Comparison of ENCODE assay signal across 8 cellular contexts in genomic region chr5:36692791-36693763, GRCh38.
DNase-seq lines count a peak whose midpoint lies in the region; ATAC-seq and TF ChIP-seq lines count a peak whose summit lies in the region.

No MANE protein-coding gene starts in this region.

- H3K4me1 Mint-ChIP-seq in activated naive CD4-positive, alpha-beta T cell treated with anti-CD3 and anti-CD28 coated beads, Interleukin-2, amount 10 ng/mL, durations not matched to agents 7 days and 5 days, result peaks cover 10% of the 10 kb centered on the region

- no peaks in the 10 kb centered on the region for H3K9me3 Mint-ChIP-seq in activated naive CD4-positive, alpha-beta T cell treated with anti-CD3 and anti-CD28 coated beads, Interleukin-2, amount 10 ng/mL, durations not matched to agents 7 days and 5 days

- H3K36me3 Mint-ChIP-seq in activated naive CD4-positive, alpha-beta T cell treated with anti-CD3 and anti-CD28 coated beads, Interleukin-2, amount 10 ng/mL, durations not matched to agents 7 days and 5 days, result no peaks in the 10 kb centered on the region

- peak overlapping the region; percentile 29; the same call in 1 of the 2 replicates for H3K4me3 ChIP-seq in AG10803 (ENCODE audit: low read length)

- DNase-seq in AG10803 (ENCODE audit: low read depth) (peak; percentile 74), NCI-H774 (lab: John Stamatoyannopoulos, UW) (peak; percentile 12), Right ventricle myocardium superior (peak; percentile 91), occipital lobe (lab: John Stamatoyannopoulos, UW) (peak; percentile 65), NCI-H1105 (lab: John Stamatoyannopoulos, UW) (no peak)
- peak; percentile 48 for DNase-seq in activated naive CD4-positive, alpha-beta T cell treated with anti-CD3 and anti-CD28 coated beads, Interleukin-2, amount 10 ng/mL, durations not matched to agents 7 days and 5 days

- no peak overlapping the region for H3K4me3 Mint-ChIP-seq in activated naive CD4-positive, alpha-beta T cell treated with anti-CD3 and anti-CD28 coated beads, Interleukin-2, amount 10 ng/mL, durations not matched to agents 7 days and 5 days

- TF ChIP-seq CTCF in AG10803 (conservative IDR thresholded peaks at IDR 0.05; ENCODE audit: low read length), result peak; percentile 75

- H3K27ac Mint-ChIP-seq in activated naive CD4-positive, alpha-beta T cell treated with anti-CD3 and anti-CD28 coated beads, Interleukin-2, amount 10 ng/mL, durations not matched to agents 7 days and 5 days, result no peak overlapping the region

- ATAC-seq in GM18858 (IDR thresholded peaks at IDR 0.05; ENCODE audit: unreplicated experiment) (peak; percentile 48), HG02981 (IDR thresholded peaks at IDR 0.05; ENCODE audit: unreplicated experiment) (peak; percentile 60), Right ventricle myocardium superior (ENCODE audit: poor library complexity) (peak; percentile 86)

- CTCF ChIA-PET in activated naive CD4-positive, alpha-beta T cell treated with anti-CD3 and anti-CD28 coated beads, Interleukin-2, amount 10 ng/mL, durations not matched to agents 7 days and 5 days (lab: Charles Lee), result interaction anchor here (0.8 to 2.0 kb wide), 4 partner anchors 188 to 452 kb away, joined by 3 to 6 read pairs (median 4); partner anchors contain the start of gene NADK2

- intact Hi-C loops in Right ventricle myocardium superior (cut with DNase I), result loop anchor here (2.0 to 10.0 kb wide), 3 partner anchors 86 to 278 kb away; partner anchors contain the start of gene SLC1A3

- H3K27me3 Mint-ChIP-seq in activated naive CD4-positive, alpha-beta T cell treated with anti-CD3 and anti-CD28 coated beads, Interleukin-2, amount 10 ng/mL, durations not matched to agents 7 days and 5 days, result peaks cover 50% of the 10 kb centered on the region
